In genomic region chr1:8551057-8551456, GRCh38 we compare ENCODE assay signal across 19 cellular contexts.
DNase-seq lines count a peak whose midpoint lies in the region; ATAC-seq and TF ChIP-seq lines count a peak whose summit lies in the region.
"Had no signal": no experiment of that assay in that cellular context is flagged by ENCODE, and none has a peak within 500 bp of the region (broad histone marks: within the 10 kb centered on the region; RNA-seq: fewer than 3 reads in every experiment).

No MANE protein-coding gene starts in this region.

- BruUV-seq in OCI-LY7 (replicated peaks; lab: Mats Ljungman, UMichigan): no TSS peak

- no peaks in the 10 kb centered on the region for H3K9me2 ChIP-seq in hepatocyte (replicated peaks; ENCODE audit: insufficient read depth)
- H3K9me2 ChIP-seq in OCI-LY7 (ENCODE audit: insufficient read depth, low read length): no peaks in the 10 kb centered on the region

- H3K4me3 Mint-ChIP-seq in WTC11: no peak overlapping the region

- no peaks in the 10 kb centered on the region for H3K9me3 ChIP-seq in hepatocyte (ENCODE audit: low read depth)
- no peaks in the 10 kb centered on the region for H3K9me3 ChIP-seq in OCI-LY7 (ENCODE audit: low read length)
- H3K9me3 ChIP-seq: MG63, SJSA1 had no signal

- H4K20me1 ChIP-seq in hepatocyte (ENCODE audit: insufficient read depth, poor library complexity, severe bottlenecking) (no peaks in the 10 kb centered on the region), OCI-LY7 (ENCODE audit: insufficient read depth, low read length) (no peaks in the 10 kb centered on the region)

- H3K27ac ChIP-seq in hepatocyte (peak overlapping the region; percentile 78), substantia nigra (ENCODE audit: low read depth, low read length, poor library complexity, severe bottlenecking) (peak overlapping the region; percentile 39), OCI-LY7 (ENCODE audit: low read depth, low read length, poor library complexity, severe bottlenecking) (no peak overlapping the region)
- H3K27ac ChIP-seq: HL-60, RWPE1, SJSA1 had no signal

- intact Hi-C loops in OCI-LY7 (cut with micrococcal nuclease; ENCODE audit: unreplicated experiment): no loop called here

- H3K36me3 Mint-ChIP-seq in activated naive CD4-positive, alpha-beta T cell treated with anti-CD3 and anti-CD28 coated beads, Interleukin-2, amount 50 U/mL, for 72 hours: peaks cover 0 to 9% of the 10 kb centered on the region in 2 donors
- H3K36me3 Mint-ChIP-seq in WTC11: peaks cover 24% of the 10 kb centered on the region

- CTCF ChIA-PET in WTC11 (lab: Charles Lee): interaction anchor here (2.1 kb wide), 1 partner anchor 10 kb away, joined by 14 read pairs; no protein-coding TSS in a partner anchor
- CTCF ChIA-PET in OCI-LY7 (lab: Charles Lee; ENCODE audit: unreplicated experiment): no interaction called here

- H3K27me3 ChIP-seq in hepatocyte: no peaks in the 10 kb centered on the region
- H3K27me3 ChIP-seq: MG63, SJSA1 had no signal

- H3K4me3 ChIP-seq in hepatocyte (no peak overlapping the region), OCI-LY7 (ENCODE audit: low read depth, low read length, poor library complexity, severe bottlenecking) (no peak overlapping the region)
- H3K4me3 ChIP-seq: MG63, SJSA1 had no signal

- H3K4me1 ChIP-seq in hepatocyte (ENCODE audit: insufficient read depth) (peaks cover 17% of the 10 kb centered on the region), OCI-LY7 (ENCODE audit: insufficient read depth, low read length, poor library complexity, severe bottlenecking) (peaks cover 30% of the 10 kb centered on the region)

- H3K4me2 ChIP-seq in hepatocyte (peak overlapping the region; percentile 41), OCI-LY7 (ENCODE audit: low read length) (no peak overlapping the region)

- peak; percentile 25 for DNase-seq in activated naive CD4-positive, alpha-beta T cell treated with anti-CD3 and anti-CD28 coated beads, Interleukin-2, amount 50 U/mL, for 16 hours
- no peak for DNase-seq in activated naive CD4-positive, alpha-beta T cell treated with anti-CD3 and anti-CD28 coated beads, Interleukin-2, amount 50 U/mL, for 72 hours (ENCODE audit: low spot score in 2 of 2)
- DNase-seq in WTC11 (ENCODE audit: low spot score): no peak
- no peak for DNase-seq in hepatocyte (ENCODE audit: low spot score)
- DNase-seq in substantia nigra (lab: John Stamatoyannopoulos, UW): peak in 1 of 49 donors; percentile 12
- DNase-seq in OCI-LY7 (ENCODE audit: low spot score): no peak
- no peak for DNase-seq in RKO (ENCODE audit: low spot score)
- DNase-seq: 8988T, C1 segment of cervical spinal cord, MG63, NCI-H1105, NCI-H187 treated with DMSO at 0.1 percent for 48 hours, NCI-H2171 treated with DMSO at 0.1 percent for 48 hours, NCI-H82 had no signal

- POLR2A ChIA-PET in WTC11 (lab: Charles Lee): no interaction called here
- POLR2A ChIA-PET in OCI-LY7 (lab: Charles Lee): interaction anchor here (0.5 to 1.9 kb wide), 5 partner anchors 9 to 330 kb away, joined by 3 to 11 read pairs (median 4); no protein-coding TSS in a partner anchor

- TF ChIP-seq CTCF in WTC11 (IDR thresholded peaks at IDR 0.05): no peak
- TF ChIP-seq CTCF in hepatocyte (IDR thresholded peaks at IDR 0.05; ENCODE audit: poor library complexity): no peak
- TF ChIP-seq CTCF in OCI-LY7 (conservative IDR thresholded peaks at IDR 0.05; ENCODE audit: low read length): no peak

- ATAC-seq in activated naive CD4-positive, alpha-beta T cell treated with anti-CD3 and anti-CD28 coated beads, Interleukin-2, amount 50 U/mL, for 72 hours: no peak
- ATAC-seq in WTC11: no peak
- ATAC-seq in GM21423 (IDR thresholded peaks at IDR 0.05; ENCODE audit: unreplicated experiment): no peak
- ATAC-seq: HCT116 had no signal

- peak overlapping the region in 1 of 2 donors; percentile 24 for H3K27ac Mint-ChIP-seq in activated naive CD4-positive, alpha-beta T cell treated with anti-CD3 and anti-CD28 coated beads, Interleukin-2, amount 50 U/mL, for 72 hours
- 0 out of 2 replicates have a peak overlapping the region, but pooled peaks have one; percentile 52 for H3K27ac Mint-ChIP-seq in WTC11

- no peaks in the 10 kb centered on the region for H3K27me3 Mint-ChIP-seq in WTC11 (ENCODE audit: low read depth)

- no peaks in the 10 kb centered on the region for H3K9me3 Mint-ChIP-seq in activated naive CD4-positive, alpha-beta T cell treated with anti-CD3 and anti-CD28 coated beads, Interleukin-2, amount 50 U/mL, for 72 hours
- no peaks in the 10 kb centered on the region for H3K9me3 Mint-ChIP-seq in WTC11

- H3K36me3 ChIP-seq in hepatocyte (replicated peaks; ENCODE audit: insufficient read depth, low read depth) (no peaks in the 10 kb centered on the region), OCI-LY7 (ENCODE audit: insufficient read depth, low read length) (peaks cover 24% of the 10 kb centered on the region)
- H3K36me3 ChIP-seq: MG63 had no signal

- peaks cover 14% of the 10 kb centered on the region for H3K4me1 Mint-ChIP-seq in WTC11

- no peak overlapping the region for H2AFZ ChIP-seq in hepatocyte
- no peak overlapping the region for H2AFZ ChIP-seq in OCI-LY7 (ENCODE audit: low read length)

- WGBS in hepatocyte (ENCODE audit: low lambda C conversion rate, missing lambda C conversion rate): 69% methylated on average over 3 of the region's 3 CpGs

- H3K79me2 ChIP-seq in hepatocyte (peaks cover 60% of the 10 kb centered on the region), OCI-LY7 (ENCODE audit: insufficient read depth, low read depth, low read length) (no peaks in the 10 kb centered on the region)

TF ChIP-seq in WTC11, 78 proteins besides CTCF, POLR2A, EP300 and RAD21:
- TF ChIP-seq SMAD3 (CRISPR knock-in tag; IDR thresholded peaks at IDR 0.05; ENCODE audit: borderline replicate concordance): no peak
- TF ChIP-seq CDX4 (CRISPR knock-in tag; IDR thresholded peaks at IDR 0.05; ENCODE audit: borderline replicate concordance): no peak
- no peak for TF ChIP-seq NFE2L1 (CRISPR knock-in tag; IDR thresholded peaks at IDR 0.05)
- no peak for TF ChIP-seq ZNF121 (CRISPR knock-in tag; IDR thresholded peaks at IDR 0.05)
- TF ChIP-seq KAT7 (CRISPR knock-in tag; IDR thresholded peaks at IDR 0.05; ENCODE audit: borderline replicate concordance): no peak
- no peak for TF ChIP-seq AFF4 (CRISPR knock-in tag; IDR thresholded peaks at IDR 0.05; ENCODE audit: borderline replicate concordance)
- no peak for TF ChIP-seq ETV6 (CRISPR knock-in tag; IDR thresholded peaks at IDR 0.05)
- TF ChIP-seq E2F1 (CRISPR knock-in tag; IDR thresholded peaks at IDR 0.05): no peak
- no peak for TF ChIP-seq MLX (CRISPR knock-in tag; IDR thresholded peaks at IDR 0.05)
- TF ChIP-seq GTF2I (CRISPR knock-in tag; conservative IDR thresholded peaks at IDR 0.05): no peak
- TF ChIP-seq ESRRA (CRISPR knock-in tag; IDR thresholded peaks at IDR 0.05; ENCODE audit: borderline replicate concordance): no peak
- no peak for TF ChIP-seq CREB1 (CRISPR knock-in tag; IDR thresholded peaks at IDR 0.05)
